Comparison of ENCODE assay signal across 22 cellular contexts in genomic region chr7:17665029-17665428, GRCh38.
"Had no signal": no experiment of that assay in that cellular context is flagged by ENCODE, and none has a peak within 500 bp of the region (broad histone marks: within the 10 kb centered on the region; RNA-seq: fewer than 3 reads in every experiment).

No MANE protein-coding gene starts in this region.

- DNase-seq: colonic mucosa; dermis blood vessel endothelial cell; esophagus squamous epithelium; foreskin fibroblast; glutamatergic neuron; islet precursor cell; mesendoderm; naive thymus-derived CD4-positive, alpha-beta T cell; nephron progenitor cell; sigmoid colon; stimulated activated CD4-positive, alpha-beta T cell treated with anti-CD3 and anti-CD28 coated beads, Interleukin-2, amount 100 ng/mL, for 24 hours; stimulated activated CD4-positive, alpha-beta T cell treated with anti-CD3 and anti-CD28 coated beads, Interleukin-4, amount 100 ng/mL, for 4 hours; stimulated activated naive CD4-positive, alpha-beta T cell; stomach; substantia nigra; transverse colon had no signal

- H3K9me3 ChIP-seq: colonic mucosa, esophagus squamous epithelium, gastroesophageal sphincter, left lung, right atrium auricular region, sigmoid colon, stomach, thoracic aorta, transverse colon had no signal

- H3K4me1 ChIP-seq: colonic mucosa, gastroesophageal sphincter, right atrium auricular region, stomach, transverse colon had no signal

- ATAC-seq: gastroesophageal sphincter; left lung; naive thymus-derived CD4-positive, alpha-beta T cell had no signal

- H3K36me3 ChIP-seq: colonic mucosa, esophagus squamous epithelium, gastroesophageal sphincter, left lung, right atrium auricular region, sigmoid colon, stomach, thoracic aorta, transverse colon had no signal

- H3K4me1 Mint-ChIP-seq: naive thymus-derived CD4-positive, alpha-beta T cell; nephron progenitor cell had no signal

- H3K4me3 Mint-ChIP-seq: naive thymus-derived CD4-positive, alpha-beta T cell; nephron progenitor cell had no signal

- H3K4me3 ChIP-seq: colonic mucosa, esophagus squamous epithelium, gastroesophageal sphincter, left lung, lung, right atrium auricular region, sigmoid colon, skin epidermis, stomach, thoracic aorta, transverse colon had no signal

- H3K9me3 Mint-ChIP-seq: nephron progenitor cell had no signal

- H3K36me3 Mint-ChIP-seq: naive thymus-derived CD4-positive, alpha-beta T cell had no signal

- H3K27me3 ChIP-seq: colonic mucosa, esophagus squamous epithelium, gastroesophageal sphincter, left lung, right atrium auricular region, sigmoid colon, stomach, transverse colon had no signal

- H3K27ac ChIP-seq: colonic mucosa, esophagus squamous epithelium, gastroesophageal sphincter, left lung, right atrium auricular region, sigmoid colon, stomach, thoracic aorta, transverse colon had no signal
